In genomic region chr2:66580343-66580954, GRCh38 we compare ENCODE assay signal across 2 cellular contexts.
TF ChIP-seq lines count a peak whose summit lies in the region.

No MANE protein-coding gene starts in this region.

TF ChIP-seq in SK-N-SH, 30 proteins besides CTCF, POLR2A, EP300 and RAD21 (continued from another document):
- TF ChIP-seq CHD2 (IDR thresholded peaks at IDR 0.05; ENCODE audit: low read length, partially characterized antibody) (no peak), SIN3A (IDR thresholded peaks at IDR 0.05; ENCODE audit: borderline replicate concordance, low read depth, low read length) (no peak)
TF ChIP-seq in SK-N-SH: peak in this region for 0.

TF ChIP-seq in SK-N-SH treated with all-trans-retinoic acid at 6 μM for 48 hours, 23 proteins besides CTCF, POLR2A, EP300 and RAD21 (continued from another document):
- TF ChIP-seq OSR1 (CRISPR knock-in tag; IDR thresholded peaks at IDR 0.05) (no peak), CSDC2 (CRISPR knock-in tag; IDR thresholded peaks at IDR 0.05) (no peak), SNAI2 (CRISPR knock-in tag; IDR thresholded peaks at IDR 0.05) (no peak)
